Comparison of ENCODE assay signal across 18 cellular contexts in the genomic region with DNA sequence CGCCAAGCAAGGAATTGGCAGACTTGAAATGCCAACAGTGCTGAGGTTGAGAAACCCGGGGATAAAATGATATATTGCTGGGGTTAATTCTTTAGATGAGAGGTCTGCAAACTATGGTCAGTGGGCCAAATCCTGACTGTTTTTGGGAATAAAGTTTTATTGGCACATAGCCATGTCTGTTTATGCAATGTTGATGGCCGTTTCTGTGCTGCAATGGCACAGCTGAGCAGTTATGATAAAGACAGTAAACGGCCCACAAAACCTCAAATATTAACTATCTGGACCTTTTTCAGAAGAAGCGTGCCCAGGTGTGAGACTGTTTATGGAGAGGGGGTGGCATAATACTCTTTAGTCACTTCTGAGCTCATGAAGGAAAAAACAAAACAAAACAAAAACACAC. TPM values are rescaled to one million over a fixed set of nuclear protein-coding genes. Genes with fewer than 3 reads are reported as not detected.
"Had no signal": no experiment of that assay in that cellular context is flagged by ENCODE, and none has a peak within 500 bp of the region (broad histone marks: within the 10 kb centered on the region; RNA-seq: fewer than 3 reads in every experiment).

No MANE protein-coding gene starts in this region.

- H3K27ac ChIP-seq: right atrium auricular region, suprapubic skin, upper lobe of left lung had no signal

- H3K27ac Mint-ChIP-seq: activated naive CD4-positive, alpha-beta T cell treated with anti-CD3 and anti-CD28 coated beads for 36 hours; T-helper 2 cell treated with Interferon-gamma antibody and Interleukin-4, amounts not matched to agents 5 μg/mL and 100 μg/mL, for 36 hours had no signal

- H3K9me3 ChIP-seq: right atrium auricular region, suprapubic skin, upper lobe of left lung had no signal

- H3K4me3 ChIP-seq: right atrium auricular region, suprapubic skin, upper lobe of left lung had no signal

- H3K36me3 ChIP-seq: right atrium auricular region had no signal

- H3K4me1 ChIP-seq: right atrium auricular region had no signal

- H3K9me3 Mint-ChIP-seq: activated CD4-positive, alpha-beta memory T cell treated with anti-CD3 and anti-CD28 coated beads for 36 hours; activated naive CD4-positive, alpha-beta T cell treated with anti-CD3 and anti-CD28 coated beads for 36 hours; activated T-helper 2 cell treated with anti-CD3 and anti-CD28 coated beads, Interferon-gamma antibody, Interleukin-2, Interleukin-4, amounts not matched to agents 10 μg/mL and 5 μg/mL and 100 μg/mL, durations not matched to agents 14 hours and 24 hours and 36 hours; naive thymus-derived CD8-positive, alpha-beta T cell; T-helper 2 cell treated with Interferon-gamma antibody and Interleukin-4, amounts not matched to agents 5 μg/mL and 100 μg/mL, for 36 hours had no signal

- H3K4me3 Mint-ChIP-seq: activated CD4-positive, alpha-beta memory T cell treated with anti-CD3 and anti-CD28 coated beads for 36 hours; activated naive CD4-positive, alpha-beta T cell treated with anti-CD3 and anti-CD28 coated beads for 36 hours; naive thymus-derived CD8-positive, alpha-beta T cell; T-helper 2 cell treated with Interferon-gamma antibody and Interleukin-4, amounts not matched to agents 5 μg/mL and 100 μg/mL, for 36 hours had no signal

- H3K27me3 Mint-ChIP-seq: activated CD4-positive, alpha-beta memory T cell treated with anti-CD3 and anti-CD28 coated beads for 36 hours; naive thymus-derived CD8-positive, alpha-beta T cell had no signal

- ATAC-seq: esophagus mucosa; naive thymus-derived CD8-positive, alpha-beta T cell had no signal

- H3K27me3 ChIP-seq: right atrium auricular region, suprapubic skin, upper lobe of left lung had no signal

- DNase-seq: activated CD4-positive, alpha-beta memory T cell treated with anti-CD3 and anti-CD28 coated beads for 36 hours; activated naive CD4-positive, alpha-beta T cell treated with anti-CD3 and anti-CD28 coated beads for 36 hours; caudate nucleus; hippocampal formation; naive thymus-derived CD8-positive, alpha-beta T cell; posterior cingulate gyrus; small intestine; stimulated activated CD4-positive, alpha-beta T cell treated with anti-CD3 and anti-CD28 coated beads, Interleukin-4, amount 100 ng/mL, for 24 hours; stimulated activated naive CD4-positive, alpha-beta T cell treated with Interleukin-2 at 50 U/mL for 16 hours; upper lobe of left lung had no signal

RNA-seq across cellular contexts. Expression of a gene that starts 35.0 kb away (rescaled TPM):
- polyA plus RNA-seq: naive thymus-derived CD8-positive, alpha-beta T cell had no signal

RNA-seq across cellular contexts. Expression of a gene that starts 56.6 kb away (rescaled TPM):
- total RNA-seq: activated CD4-positive, alpha-beta memory T cell treated with anti-CD3 and anti-CD28 coated beads for 36 hours; activated naive CD4-positive, alpha-beta T cell treated with anti-CD3 and anti-CD28 coated beads for 36 hours; esophagus mucosa; left lobe of liver; mucosa of gallbladder; naive thymus-derived CD8-positive, alpha-beta T cell; right atrium auricular region; upper lobe of left lung had no signal
- polyA plus RNA-seq: keratinocyte; naive thymus-derived CD8-positive, alpha-beta T cell had no signal
